10 cellular contexts compared by ENCODE assay signal in the genomic region with DNA sequence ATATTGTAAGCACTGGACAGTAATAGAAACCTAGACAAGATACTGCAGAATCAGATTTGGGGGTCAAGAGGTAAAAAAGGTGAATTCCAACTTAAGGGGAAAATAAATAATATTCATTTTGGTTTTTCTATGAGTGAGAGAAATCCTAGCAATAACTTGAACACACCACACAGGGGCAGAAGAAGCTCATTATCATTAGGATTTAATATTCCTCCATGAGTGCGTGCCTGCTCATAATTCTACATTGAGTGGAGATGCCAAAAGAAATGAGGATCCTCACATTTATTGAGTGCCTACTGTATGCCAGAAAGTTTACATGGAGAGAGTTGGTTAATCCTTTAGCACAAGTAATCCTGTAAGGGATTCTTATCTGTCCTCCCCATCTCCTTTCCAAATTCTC. TPM values are rescaled to one million over a fixed set of nuclear protein-coding genes. Genes with fewer than 3 reads are reported as not detected.
DNase-seq lines count a peak whose midpoint lies in the region; ATAC-seq and TF ChIP-seq lines count a peak whose summit lies in the region.
"Had no signal": no experiment of that assay in that cellular context is flagged by ENCODE, and none has a peak within 500 bp of the region (broad histone marks: within the 10 kb centered on the region; RNA-seq: fewer than 3 reads in every experiment).

No MANE protein-coding gene starts in this region.

- H3K4me3 Mint-ChIP-seq in neural crest cell (no peak overlapping the region), WTC11 (no peak overlapping the region)
- H3K4me3 Mint-ChIP-seq in CD8-positive, alpha-beta T cell: no peak overlapping the region
- H3K4me3 Mint-ChIP-seq: activated naive CD8-positive, alpha-beta T cell treated with anti-CD3 and anti-CD28 coated beads, Interleukin-2, amount 10 ng/mL, durations not matched to agents 7 days and 5 days had no signal

- POLR2A ChIA-PET in CD8-positive, alpha-beta T cell (lab: Charles Lee): no interaction called here
- POLR2A ChIA-PET in WTC11 (lab: Charles Lee): interaction anchor here (1.4 kb wide), 1 partner anchor 437 kb away, joined by 3 read pairs; no protein-coding TSS in a partner anchor
- POLR2A ChIA-PET in GM10248 (lab: Yijun Ruan, JAX): no interaction called here

- H3K36me3 Mint-ChIP-seq in neural crest cell (ENCODE audit: low read depth): no peaks in the 10 kb centered on the region
- no peaks in the 10 kb centered on the region for H3K36me3 Mint-ChIP-seq in CD8-positive, alpha-beta T cell
- H3K36me3 Mint-ChIP-seq in WTC11: peaks cover 2% of the 10 kb centered on the region; the same call in 1 of the 2 replicates
- H3K36me3 Mint-ChIP-seq: activated naive CD8-positive, alpha-beta T cell treated with anti-CD3 and anti-CD28 coated beads, Interleukin-2, amount 10 ng/mL, durations not matched to agents 7 days and 5 days had no signal

- H3K27ac Mint-ChIP-seq in neural crest cell (ENCODE audit: unreplicated experiment): no peak overlapping the region
- no peak overlapping the region for H3K27ac Mint-ChIP-seq in CD8-positive, alpha-beta T cell
- H3K27ac Mint-ChIP-seq in WTC11: no peak overlapping the region
- H3K27ac Mint-ChIP-seq: activated naive CD8-positive, alpha-beta T cell treated with anti-CD3 and anti-CD28 coated beads, Interleukin-2, amount 10 ng/mL, durations not matched to agents 7 days and 5 days had no signal

- ATAC-seq in DND-41 (ENCODE audit: insufficient read depth, low read depth): no peak
- ATAC-seq in CD8-positive, alpha-beta T cell: no peak
- ATAC-seq in WTC11: no peak

- H3K4me1 Mint-ChIP-seq in neural crest cell (peaks cover 5% of the 10 kb centered on the region), WTC11 (peaks cover 10% of the 10 kb centered on the region)
- no peaks in the 10 kb centered on the region for H3K4me1 Mint-ChIP-seq in CD8-positive, alpha-beta T cell (ENCODE audit: low read depth)
- H3K4me1 Mint-ChIP-seq: activated naive CD8-positive, alpha-beta T cell treated with anti-CD3 and anti-CD28 coated beads, Interleukin-2, amount 10 ng/mL, durations not matched to agents 7 days and 5 days had no signal

- no peak overlapping the region for H3K9ac ChIP-seq in DND-41 (ENCODE audit: low read depth, low read length)

- H2AFZ ChIP-seq in DND-41 (ENCODE audit: low read depth, low read length): no peak overlapping the region

- peaks cover 71% of the 10 kb centered on the region for H3K27me3 Mint-ChIP-seq in neural crest cell (ENCODE audit: low read depth)
- peaks cover 52% of the 10 kb centered on the region for H3K27me3 Mint-ChIP-seq in CD8-positive, alpha-beta T cell (ENCODE audit: low read depth)
- peaks cover 7% of the 10 kb centered on the region for H3K27me3 Mint-ChIP-seq in WTC11 (ENCODE audit: low read depth)

- no peak overlapping the region for H3K4me2 ChIP-seq in DND-41 (ENCODE audit: insufficient read depth, low read length)

- intact Hi-C loops in CD8-positive, alpha-beta T cell (cut with DNase I, micrococcal nuclease): loop anchor here in 1 of 2 experiments (5.0 kb wide), 1 partner anchor 279 kb away; no protein-coding TSS in a partner anchor

- no peaks in the 10 kb centered on the region for H3K4me1 ChIP-seq in DND-41 (ENCODE audit: insufficient read depth, low read length)
- no peaks in the 10 kb centered on the region for H3K4me1 ChIP-seq in CD8-positive, alpha-beta T cell (ENCODE audit: insufficient read depth, low read length)

- H3K79me2 ChIP-seq in DND-41 (ENCODE audit: insufficient read depth, low read length): no peaks in the 10 kb centered on the region

- H3K36me3 ChIP-seq in DND-41 (ENCODE audit: insufficient read depth, low read length): no peaks in the 10 kb centered on the region
- no peaks in the 10 kb centered on the region for H3K36me3 ChIP-seq in CD8-positive, alpha-beta T cell (ENCODE audit: insufficient read depth, low read length)

- peaks cover under 1% of the 10 kb centered on the region for H3K9me3 ChIP-seq in DND-41 (ENCODE audit: insufficient read depth, low read length, severe bottlenecking)
- no peaks in the 10 kb centered on the region for H3K9me3 ChIP-seq in CD8-positive, alpha-beta T cell (ENCODE audit: low read length)

- CTCF ChIA-PET in CD8-positive, alpha-beta T cell (lab: Charles Lee): no interaction called here
- CTCF ChIA-PET in WTC11 (lab: Charles Lee) (interaction anchor here (0.6 to 1.8 kb wide), 8 partner anchors 58 to 432 kb away, joined by 3 to 29 read pairs (median 4); a partner anchor contains a TSS), GM10248 (lab: Yijun Ruan, JAX) (interaction anchor here (1.1 to 1.4 kb wide), 3 partner anchors 99 to 435 kb away, joined by 3 read pairs; no protein-coding TSS in a partner anchor)

- H3K27ac ChIP-seq in DND-41 (ENCODE audit: low read length): no peak overlapping the region
- no peak overlapping the region for H3K27ac ChIP-seq in CD8-positive, alpha-beta T cell (ENCODE audit: low read depth, low read length)

- peak; percentile 13 for TF ChIP-seq CTCF in DND-41 (IDR thresholded peaks at IDR 0.05; ENCODE audit: borderline replicate concordance, extremely low read depth, low read length, poor library complexity, severe bottlenecking)
- peak; percentile 66 for TF ChIP-seq CTCF in neural crest cell (conservative IDR thresholded peaks at IDR 0.05)
- no peak for TF ChIP-seq CTCF in CD8-positive, alpha-beta T cell (IDR thresholded peaks at IDR 0.05)
- no peak for TF ChIP-seq CTCF in WTC11 (IDR thresholded peaks at IDR 0.05)
- TF ChIP-seq CTCF in GM10248 (IDR thresholded peaks at IDR 0.05; ENCODE audit: control extremely low read depth, extremely low read depth, low read depth, missing control alignments): no peak

- H3K27me3 ChIP-seq in DND-41 (ENCODE audit: insufficient read depth, low read length, poor library complexity): peaks cover 12% of the 10 kb centered on the region
- peaks cover 13% of the 10 kb centered on the region for H3K27me3 ChIP-seq in CD8-positive, alpha-beta T cell (ENCODE audit: insufficient read depth, low read length)

- no peaks in the 10 kb centered on the region for H4K20me1 ChIP-seq in DND-41 (ENCODE audit: insufficient read depth, low read length)

- no peaks in the 10 kb centered on the region for H3K9me3 Mint-ChIP-seq in neural crest cell
- H3K9me3 Mint-ChIP-seq in CD8-positive, alpha-beta T cell: no peaks in the 10 kb centered on the region
- H3K9me3 Mint-ChIP-seq in WTC11: peaks cover 12% of the 10 kb centered on the region
- H3K9me3 Mint-ChIP-seq: activated naive CD8-positive, alpha-beta T cell treated with anti-CD3 and anti-CD28 coated beads, Interleukin-2, amount 10 ng/mL, durations not matched to agents 7 days and 5 days had no signal

- no peak overlapping the region for H3K4me3 ChIP-seq in DND-41 (ENCODE audit: low read depth in 1 of 2, low read length in 2 of 2)
- no peak overlapping the region for H3K4me3 ChIP-seq in CD8-positive, alpha-beta T cell (ENCODE audit: low read depth, low read length)

- DNase-seq in DND-41 (no peak), NCI-H2107 treated with DMSO at 0.1 percent for 48 hours (lab: John Stamatoyannopoulos, UW; ENCODE audit: unreplicated experiment) (peak; percentile 65), cerebellar cortex (ENCODE audit: low spot score) (peak; percentile 64), neural crest cell (ENCODE audit: low read depth, low spot score) (no peak), WTC11 (ENCODE audit: low spot score) (no peak), GM10248 (ENCODE audit: extremely low spot score) (no peak), NOMO-1 treated with DMSO at 0.1 percent for 48 hours (lab: John Stamatoyannopoulos, UW; ENCODE audit: unreplicated experiment) (no peak)
- no peak for DNase-seq in CD8-positive, alpha-beta T cell
- DNase-seq: activated naive CD8-positive, alpha-beta T cell treated with anti-CD3 and anti-CD28 coated beads, Interleukin-2, amount 10 ng/mL, durations not matched to agents 7 days and 5 days; OCI-M1 had no signal

TF ChIP-seq in WTC11, 78 proteins besides CTCF, POLR2A, EP300 and RAD21 (continues in another document):
- TF ChIP-seq TEAD1 (CRISPR knock-in tag; IDR thresholded peaks at IDR 0.05): no peak
- TF ChIP-seq NR2C2 (CRISPR knock-in tag; IDR thresholded peaks at IDR 0.05): no peak
- TF ChIP-seq CBFB (CRISPR knock-in tag; IDR thresholded peaks at IDR 0.05; ENCODE audit: low read depth): no peak
- no peak for TF ChIP-seq JAZF1 (CRISPR knock-in tag; IDR thresholded peaks at IDR 0.05)
- TF ChIP-seq, protein P1, sequence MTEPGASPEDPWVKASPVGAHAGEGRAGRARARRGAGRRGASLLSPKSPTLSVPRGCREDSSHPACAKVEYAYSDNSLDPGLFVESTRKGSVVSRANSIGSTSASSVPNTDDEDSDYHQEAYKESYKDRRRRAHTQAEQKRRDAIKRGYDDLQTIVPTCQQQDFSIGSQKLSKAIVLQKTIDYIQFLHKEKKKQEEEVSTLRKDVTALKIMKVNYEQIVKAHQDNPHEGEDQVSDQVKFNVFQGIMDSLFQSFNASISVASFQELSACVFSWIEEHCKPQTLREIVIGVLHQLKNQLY (CRISPR knock-in tag; IDR thresholded peaks at IDR 0.05): no peak
- TF ChIP-seq, protein P2, sequence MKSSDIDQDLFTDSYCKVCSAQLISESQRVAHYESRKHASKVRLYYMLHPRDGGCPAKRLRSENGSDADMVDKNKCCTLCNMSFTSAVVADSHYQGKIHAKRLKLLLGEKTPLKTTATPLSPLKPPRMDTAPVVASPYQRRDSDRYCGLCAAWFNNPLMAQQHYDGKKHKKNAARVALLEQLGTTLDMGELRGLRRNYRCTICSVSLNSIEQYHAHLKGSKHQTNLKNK (CRISPR knock-in tag; IDR thresholded peaks at IDR 0.05): no peak
- no peak for TF ChIP-seq ATF1 (CRISPR knock-in tag; IDR thresholded peaks at IDR 0.05)
- TF ChIP-seq SMAD3 (CRISPR knock-in tag; IDR thresholded peaks at IDR 0.05; ENCODE audit: borderline replicate concordance): no peak
- TF ChIP-seq, protein P3, sequence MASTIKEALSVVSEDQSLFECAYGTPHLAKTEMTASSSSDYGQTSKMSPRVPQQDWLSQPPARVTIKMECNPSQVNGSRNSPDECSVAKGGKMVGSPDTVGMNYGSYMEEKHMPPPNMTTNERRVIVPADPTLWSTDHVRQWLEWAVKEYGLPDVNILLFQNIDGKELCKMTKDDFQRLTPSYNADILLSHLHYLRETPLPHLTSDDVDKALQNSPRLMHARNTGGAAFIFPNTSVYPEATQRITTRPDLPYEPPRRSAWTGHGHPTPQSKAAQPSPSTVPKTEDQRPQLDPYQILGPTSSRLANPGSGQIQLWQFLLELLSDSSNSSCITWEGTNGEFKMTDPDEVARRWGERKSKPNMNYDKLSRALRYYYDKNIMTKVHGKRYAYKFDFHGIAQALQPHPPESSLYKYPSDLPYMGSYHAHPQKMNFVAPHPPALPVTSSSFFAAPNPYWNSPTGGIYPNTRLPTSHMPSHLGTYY (CRISPR knock-in tag; IDR thresholded peaks at IDR 0.05): no peak
- no peak for TF ChIP-seq ESRRA (CRISPR knock-in tag; IDR thresholded peaks at IDR 0.05; ENCODE audit: borderline replicate concordance)
- TF ChIP-seq OVOL2 (CRISPR knock-in tag; IDR thresholded peaks at IDR 0.05; ENCODE audit: borderline replicate concordance): no peak
- no peak for TF ChIP-seq SP1 (CRISPR knock-in tag; conservative IDR thresholded peaks at IDR 0.05)
- TF ChIP-seq GABPB1 (CRISPR knock-in tag; IDR thresholded peaks at IDR 0.05): no peak
- TF ChIP-seq FOXP1 (CRISPR knock-in tag; IDR thresholded peaks at IDR 0.05; ENCODE audit: borderline replicate concordance): no peak

RNA-seq across cellular contexts. Expression of a gene that starts 40.5 kb away (rescaled TPM):
- 38.2 and 42.1 TPM in 2 replicates for total RNA-seq in neural crest cell
- under 1 TPM; 0.58 to 0.62 TPM for total RNA-seq in CD8-positive, alpha-beta T cell
- total RNA-seq in WTC11 (2021): 14.1 to 17.6 TPM (median 16.0 TPM) in 3 replicates

Comparison
In these comparisons a context has a peak if more than half of its experiments do, and no peak if none do; other contexts are left out.
1. DNase-seq: peak in NCI-H2107 treated with DMSO at 0.1 percent for 48 hours (single experiment) and cerebellar cortex (single experiment); none in DND-41 (single experiment), neural crest cell (single experiment), CD8-positive, alpha-beta T cell (0 of 7), WTC11 (single experiment), GM10248 (single experiment) and NOMO-1 treated with DMSO at 0.1 percent for 48 hours (single experiment).
2. CTCF ChIP-seq: peak in DND-41 (single experiment) and neural crest cell (single experiment); none in CD8-positive, alpha-beta T cell (single experiment), WTC11 (single experiment) and GM10248 (single experiment).